ENCODE assay signal across 37 cellular contexts in genomic region chr3:169911272-169911671, GRCh38. TPM values are rescaled to one million over a fixed set of nuclear protein-coding genes. Genes with fewer than 3 reads are reported as not detected.
"Had no signal": no experiment of that assay in that cellular context is flagged by ENCODE, and none has a peak within 500 bp of the region (broad histone marks: within the 10 kb centered on the region; RNA-seq: fewer than 3 reads in every experiment).

TSS of gene SAMD7 (plus strand) at chr3:169911572. CDS start at chr3:169919499, 7,927 bp downstream.

- DNase-seq: activated CD4-positive, alpha-beta memory T cell treated with anti-CD3 and anti-CD28 coated beads, Interleukin-2, amount 10 ng/mL, durations not matched to agents 7 days and 5 days; activated CD4-positive, alpha-beta T cell treated with anti-CD3 and anti-CD28 coated beads for 1 hour; activated CD4-positive, alpha-beta T cell treated with anti-CD3 and anti-CD28 coated beads for 36 hours; activated CD4-positive, alpha-beta T cell treated with anti-CD3 and anti-CD28 coated beads for 48 hours; activated CD4-positive, alpha-beta T cell treated with anti-CD3 and anti-CD28 coated beads, Interleukin-2, amount 10 ng/mL, durations not matched to agents 7 days and 5 days; activated CD4-positive, alpha-beta T cell treated with anti-CD3 and anti-CD28 coated beads, Interleukin-2, amount 50 U/mL, for 48 hours; activated CD4-positive, CD25-positive, alpha-beta regulatory T cell; activated CD8-positive, alpha-beta memory T cell treated with anti-CD3 and anti-CD28 coated beads for 24 hours; activated CD8-positive, alpha-beta memory T cell treated with anti-CD3 and anti-CD28 coated beads, Interleukin-2, amount 10 ng/mL, durations not matched to agents 7 days and 5 days; activated CD8-positive, alpha-beta memory T cell treated with anti-CD3 and anti-CD28 coated beads, Interleukin-2, amount 50 U/mL, for 48 hours; activated CD8-positive, alpha-beta T cell treated with anti-CD3 and anti-CD28 coated beads, Interleukin-2, amount 10 ng/mL, durations not matched to agents 7 days and 5 days; activated effector memory CD4-positive, alpha-beta T cell treated with Interleukin-2 at 50 U/mL for 16 hours; activated gamma-delta T cell; activated naive CD4-positive, alpha-beta T cell treated with anti-CD3 and anti-CD28 coated beads, Interleukin-2, amount 10 ng/mL, durations not matched to agents 7 days and 5 days; activated naive CD4-positive, alpha-beta T cell treated with Interleukin-2 at 50 U/mL for 16 hours; activated naive CD8-positive, alpha-beta T cell treated with anti-CD3 and anti-CD28 coated beads, Interleukin-2, amount 10 ng/mL, durations not matched to agents 7 days and 5 days; activated naive CD8-positive, alpha-beta T cell treated with anti-CD3 and anti-CD28 coated beads, Interleukin-2, amount 50 U/mL, for 24 hours; activated T-cell treated with anti-CD3 and anti-CD28 coated beads, Interleukin-2, amount 50 U/mL, for 24 hours; activated T-cell treated with anti-CD3 and anti-CD28 coated beads, Interleukin-2, amount 50 U/mL, for 48 hours; amygdala; anterior cingulate cortex; body of pancreas; brain microvascular endothelial cell; central memory CD4-positive, alpha-beta T cell; T-helper 2 cell; T-helper 9 cell had no signal

- H3K4me3 ChIP-seq: body of pancreas, breast epithelium had no signal

- ATAC-seq: activated CD4-positive, alpha-beta T cell treated with anti-CD3 and anti-CD28 coated beads for 36 hours; activated CD4-positive, CD25-positive, alpha-beta regulatory T cell treated with anti-CD3 and anti-CD28 coated beads, Interleukin-2, amount 50 U/mL, for 24 hours; activated CD8-positive, alpha-beta memory T cell treated with anti-CD3 and anti-CD28 coated beads, Interleukin-2, amount 10 ng/mL, durations not matched to agents 7 days and 5 days; activated CD8-positive, alpha-beta T cell treated with anti-CD3 and anti-CD28 coated beads, Interleukin-2, amount 10 ng/mL, durations not matched to agents 7 days and 5 days; activated naive CD8-positive, alpha-beta T cell treated with anti-CD3 and anti-CD28 coated beads, Interleukin-2, amount 50 U/mL, for 24 hours; body of pancreas; WTC11 had no signal

- H3K9me3 ChIP-seq: body of pancreas, breast epithelium had no signal

- H3K36me3 ChIP-seq: brain microvascular endothelial cell, breast epithelium had no signal

- H3K27ac ChIP-seq: body of pancreas, brain microvascular endothelial cell, breast epithelium, VCaP had no signal

- H3K27me3 ChIP-seq: body of pancreas, brain microvascular endothelial cell, breast epithelium had no signal

- H3K4me1 ChIP-seq: body of pancreas, breast epithelium had no signal

- FAIRE-seq: astrocyte, colon, TTC549 had no signal

RNA-seq across cellular contexts. Expression of gene SAMD7, which starts in this region (rescaled TPM):
- total RNA-seq: activated CD4-positive, alpha-beta memory T cell treated with anti-CD3 and anti-CD28 coated beads, Interleukin-2, amount 10 ng/mL, durations not matched to agents 7 days and 5 days; activated CD4-positive, alpha-beta T cell treated with anti-CD3 and anti-CD28 coated beads for 36 hours; activated CD4-positive, alpha-beta T cell treated with anti-CD3 and anti-CD28 coated beads, Interleukin-2, amount 10 ng/mL, durations not matched to agents 7 days and 5 days; activated CD8-positive, alpha-beta memory T cell treated with anti-CD3 and anti-CD28 coated beads, Interleukin-2, amount 10 ng/mL, durations not matched to agents 7 days and 5 days; activated CD8-positive, alpha-beta T cell treated with anti-CD3 and anti-CD28 coated beads, Interleukin-2, amount 10 ng/mL, durations not matched to agents 7 days and 5 days; activated naive CD8-positive, alpha-beta T cell treated with anti-CD3 and anti-CD28 coated beads, Interleukin-2, amount 10 ng/mL, durations not matched to agents 7 days and 5 days; activated T-helper 2 cell treated with anti-CD3 and anti-CD28 coated beads, Interferon-gamma antibody, Interleukin-2, Interleukin-4, amounts not matched to agents 10 μg/mL and 5 μg/mL and 100 μg/mL, durations not matched to agents 14 hours and 24 hours and 36 hours; astrocyte; body of pancreas; cardiac septum; cerebellum; WTC11 had no signal
- polyA plus RNA-seq: adipose tissue had no signal
